5 cellular contexts compared by ENCODE assay signal in the genomic region with DNA sequence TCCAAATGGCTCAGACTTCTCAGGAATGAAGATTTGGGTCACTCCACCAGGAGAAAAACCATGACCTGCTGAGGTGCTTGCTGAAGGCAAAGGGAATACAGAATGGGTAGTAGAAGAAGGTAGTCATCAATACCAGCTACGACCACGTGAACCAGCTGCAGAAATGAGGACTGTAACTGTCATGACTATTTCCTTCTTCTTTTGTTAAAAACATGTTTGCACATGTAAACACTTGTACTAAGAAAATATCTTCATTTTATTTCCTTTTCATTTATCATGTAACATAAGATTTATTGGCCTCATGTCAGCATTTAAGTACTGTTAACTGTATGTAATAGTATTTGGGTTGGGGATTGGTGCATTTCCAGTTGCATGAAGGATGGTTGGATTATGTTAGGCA. TPM values are rescaled to one million over a fixed set of nuclear protein-coding genes. Genes with fewer than 3 reads are reported as not detected.
"Had no signal": no experiment of that assay in that cellular context is flagged by ENCODE, and none has a peak within 500 bp of the region (broad histone marks: within the 10 kb centered on the region; RNA-seq: fewer than 3 reads in every experiment).

No MANE protein-coding gene starts in this region.

RNA-seq across cellular contexts. Expression of a gene that starts 23.5 kb away (rescaled TPM):
- total RNA-seq: GM23338, H9, HT-29 had no signal
- polyA plus RNA-seq: H1, IgD-negative memory B cell had no signal

RNA-seq across cellular contexts. Expression of a gene that starts 30.8 kb away (rescaled TPM):
- total RNA-seq: GM23338, H1, H9, HT-29 had no signal
- polyA plus RNA-seq: GM23338, IgD-negative memory B cell had no signal
